8 cellular contexts compared by ENCODE assay signal in genomic region chrX:103533428-103534216, GRCh38. TPM values are rescaled to one million over a fixed set of nuclear protein-coding genes. Genes with fewer than 3 reads are reported as not detected.
DNase-seq lines count a peak whose midpoint lies in the region; ATAC-seq and TF ChIP-seq lines count a peak whose summit lies in the region.

No MANE protein-coding gene starts in this region.

- ATAC-seq in GM19438 (IDR thresholded peaks at IDR 0.05; ENCODE audit: low read depth, unreplicated experiment) (peak; percentile 74), body of pancreas (peak; percentile 77), gastrocnemius medialis (peak; percentile 68 to 77), HG03565 (IDR thresholded peaks at IDR 0.05; ENCODE audit: unreplicated experiment) (no peak)

- DNase-seq in BE2C (peak; percentile 59), NCI-H1092 (lab: John Stamatoyannopoulos, UW) (peak; percentile 71), T1000 (lab: John Stamatoyannopoulos, UW) (peak; percentile 10), body of pancreas (peak; percentile 75 to 90 (median 78)), iPS DF 6.9 (ENCODE audit: low read depth, low spot score) (peak; percentile 22), gastrocnemius medialis (peak; percentile 15 to 60)

- intact Hi-C loops in body of pancreas (cut with DNase I) (no loop called here), gastrocnemius medialis (cut with DNase I; ENCODE audit: low total_unique reads) (loop anchor here (1.0 to 5.0 kb wide), 3 partner anchors 98 to 284 kb away; partner anchors contain the start of gene MORF4L2)

- H3K9me3 ChIP-seq in BE2C (no peaks in the 10 kb centered on the region), body of pancreas (no peaks in the 10 kb centered on the region), iPS DF 6.9 (ENCODE audit: control insufficient read depth, insufficient read depth, low read length) (no peaks in the 10 kb centered on the region), gastrocnemius medialis (no peaks in the 10 kb centered on the region)

- H3K27me3 ChIP-seq in BE2C (no peaks in the 10 kb centered on the region), body of pancreas (no peaks in the 10 kb centered on the region), iPS DF 6.9 (ENCODE audit: control insufficient read depth, insufficient read depth, low read length) (no peaks in the 10 kb centered on the region), gastrocnemius medialis (no peaks in the 10 kb centered on the region)

- in situ Hi-C loops in gastrocnemius medialis (cut with MboI; ENCODE audit: low sequenced_read_pairs in 4 of 4) = loop anchor here (10.0 to 25.0 kb wide), 2 partner anchors 279 to 281 kb away; no protein-coding TSS in a partner anchor

- TF ChIP-seq POLR2A in body of pancreas (IDR thresholded peaks at IDR 0.05) (no peak), gastrocnemius medialis (IDR thresholded peaks at IDR 0.05) (no peak)

- H3K4me3 ChIP-seq in BE2C (ENCODE audit: low read depth, low read length) (peak overlapping the region; percentile 56), body of pancreas (no peak overlapping the region), iPS DF 6.9 (ENCODE audit: low read length) (peak overlapping the region; percentile 17; the same call in 1 of the 2 replicates), gastrocnemius medialis (peak overlapping the region; percentile 40 to 57 (median 48))

- TF ChIP-seq CTCF in BE2C (IDR thresholded peaks at IDR 0.05; ENCODE audit: low read depth, low read length) (peak; percentile 77), body of pancreas (IDR thresholded peaks at IDR 0.05) (peak; percentile 40 to 85 (median 70)), gastrocnemius medialis (IDR thresholded peaks at IDR 0.05 in 4 of 5, conservative IDR thresholded peaks at IDR 0.05 in 1 of 5) (peak; percentile 54 to 79 (median 67))

- H3K27ac ChIP-seq in body of pancreas = no peak overlapping the region
- H3K27ac ChIP-seq in iPS DF 6.9 (ENCODE audit: low read length) = no peak overlapping the region
- H3K27ac ChIP-seq in gastrocnemius medialis = peak overlapping the region in 1 of 4 donors; percentile 28

- H3K4me1 ChIP-seq in BE2C (no peaks in the 10 kb centered on the region), body of pancreas (no peaks in the 10 kb centered on the region), iPS DF 6.9 (ENCODE audit: control insufficient read depth, insufficient read depth, low read length) (no peaks in the 10 kb centered on the region), gastrocnemius medialis (no peaks in the 10 kb centered on the region)

- no peaks in the 10 kb centered on the region for H3K36me3 ChIP-seq in BE2C
- H3K36me3 ChIP-seq in body of pancreas (replicated peaks in 1 of 2; ENCODE audit: insufficient read depth in 1 of 2, low read depth in 2 of 2) = no peaks in the 10 kb centered on the region
- no peaks in the 10 kb centered on the region for H3K36me3 ChIP-seq in iPS DF 6.9 (ENCODE audit: control insufficient read depth, insufficient read depth, low read length)
- H3K36me3 ChIP-seq in gastrocnemius medialis = no peaks in the 10 kb centered on the region

- WGBS in body of pancreas, 2 donors = 2% methylated on average over 15 of the region's 15 CpGs
- no CpG with 5 or more reads among the region's 15 CpGs for whole genome bisulfite sequencing in iPS DF 6.9 (ENCODE audit: insufficient coverage, insufficient read length)

RNA-seq across cellular contexts. Expression of gene RAB40A, which starts 14.3 kb away (rescaled TPM):
- 1.0 TPM for polyA plus RNA-seq in BE2C (2012; ENCODE audit: insufficient read depth, insufficient read length, low read depth)
- total RNA-seq in body of pancreas = under 1 TPM in 1 of 2 donors, not detected in 1; 0.52 TPM
- total RNA-seq in gastrocnemius medialis = not detected

RNA-seq across cellular contexts. Expression of gene TCEAL4, which starts 51.7 kb away (rescaled TPM):
- polyA plus RNA-seq in BE2C (2012; ENCODE audit: insufficient read depth, insufficient read length, low read depth) = 89.8 TPM
- total RNA-seq in body of pancreas (10 to 100 TPM; 36.8 to 51.4 TPM), gastrocnemius medialis (10 to 100 TPM; 21.1 to 30.5 (median 28.2) TPM)

Comparison
In these comparisons a context has a peak if more than half of its experiments do, and no peak if none do; other contexts are left out.
1. DNase-seq: peak in every context shown above with its lines; median percentile 78 in body of pancreas; 71 in NCI-H1092; 59 in BE2C; 38 in gastrocnemius medialis; 22 in iPS DF 6.9; 10 in T1000.
2. H3K4me3 ChIP-seq: peak in BE2C (single experiment), iPS DF 6.9 (single experiment) and gastrocnemius medialis (4 of 4); none in body of pancreas (0 of 2).
3. Peak in every context shown above with its lines, with median percentiles within 50 percentile points of each other: CTCF ChIP-seq.